1 cellular context compared by ENCODE assay signal in genomic region chr17:81909966-81910839, GRCh38.
A peak's percentile ranks its signal among the peaks of the same experiment; 100 is the strongest.
TF ChIP-seq lines count a peak whose summit lies in the region.

No MANE protein-coding gene starts in this region.

TF ChIP-seq in HepG2, 621 proteins besides CTCF, POLR2A, EP300 and RAD21 (continued from another document and continues in another):
- TF ChIP-seq ZNF230 (CRISPR knock-in tag; IDR thresholded peaks at IDR 0.05) (0 out of 2 replicates have a peak, but pooled peaks have one; percentile 57), MEIS1 (CRISPR knock-in tag; IDR thresholded peaks at IDR 0.05; ENCODE audit: borderline replicate concordance) (no peak; the same call in 1 of the 2 replicates), SNAPC2 (CRISPR knock-in tag; IDR thresholded peaks at IDR 0.05) (no peak), XRCC5 (optimal IDR thresholded peaks at IDR 0.05; ENCODE audit: low read length) (no peak), REXO4 (CRISPR knock-in tag; IDR thresholded peaks at IDR 0.05; ENCODE audit: borderline replicate concordance) (no peak), ZNF318 (CRISPR knock-in tag; IDR thresholded peaks at IDR 0.05) (peak; percentile 98), EED (CRISPR knock-in tag; IDR thresholded peaks at IDR 0.05) (0 out of 2 replicates have a peak, but pooled peaks have one; percentile 17), ZNF615 (CRISPR knock-in tag; IDR thresholded peaks at IDR 0.05; ENCODE audit: borderline replicate concordance) (no peak), SUZ12 (IDR thresholded peaks at IDR 0.05; ENCODE audit: low read depth, low read length) (no peak), CEBPG (CRISPR knock-in tag; IDR thresholded peaks at IDR 0.05) (no peak), FOXK2 (IDR thresholded peaks at IDR 0.05) (peak; percentile 81), ZNF501 (CRISPR knock-in tag; IDR thresholded peaks at IDR 0.05) (peak; percentile 88), ZNF558 (CRISPR knock-in tag; IDR thresholded peaks at IDR 0.05; ENCODE audit: borderline replicate concordance) (no peak), ZNF567 (CRISPR knock-in tag; IDR thresholded peaks at IDR 0.05; ENCODE audit: borderline replicate concordance) (no peak; the same call in 1 of the 2 replicates), U2AF2 (IDR thresholded peaks at IDR 0.05; ENCODE audit: low read depth, low read length) (0 out of 2 replicates have a peak, but pooled peaks have one; percentile 21), ZBTB2 (CRISPR knock-in tag; IDR thresholded peaks at IDR 0.05; ENCODE audit: low read depth) (peak; percentile 60; the same call in 1 of the 2 replicates), NAIF1 (CRISPR knock-in tag; IDR thresholded peaks at IDR 0.05; ENCODE audit: borderline replicate concordance) (no peak), GTF2F1 (IDR thresholded peaks at IDR 0.05; ENCODE audit: low read length) (no peak), FOXP4 (CRISPR knock-in tag; IDR thresholded peaks at IDR 0.05) (peak; percentile 85), GABPB1 (CRISPR knock-in tag; IDR thresholded peaks at IDR 0.05) (peak; percentile 66), ZNF383 (CRISPR knock-in tag; IDR thresholded peaks at IDR 0.05; ENCODE audit: borderline replicate concordance) (peak; percentile 40), NFYB (CRISPR knock-in tag; IDR thresholded peaks at IDR 0.05) (no peak; the same call in 1 of the 2 replicates), XBP1 (CRISPR knock-in tag; IDR thresholded peaks at IDR 0.05) (no peak), MBD4 (IDR thresholded peaks at IDR 0.05; ENCODE audit: borderline replicate concordance, low read length) (no peak), ZNF350 (CRISPR knock-in tag; IDR thresholded peaks at IDR 0.05; ENCODE audit: borderline replicate concordance, low read depth) (peak; percentile 95), BCL3 (CRISPR knock-in tag; IDR thresholded peaks at IDR 0.05) (peak; percentile 73; the same call in 1 of the 2 replicates), ZNF264 (CRISPR knock-in tag; IDR thresholded peaks at IDR 0.05) (peak; percentile 93), WIZ (CRISPR knock-in tag; IDR thresholded peaks at IDR 0.05) (peak; percentile 84; the same call in 1 of the 2 replicates), GATA4 (IDR thresholded peaks at IDR 0.05; ENCODE audit: borderline replicate concordance, low read depth) (peak; percentile 84; the same call in 1 of the 2 replicates), MXD3 (CRISPR knock-in tag; IDR thresholded peaks at IDR 0.05) (peak; percentile 83), MTF1 (CRISPR knock-in tag; IDR thresholded peaks at IDR 0.05) (no peak), ZNF30 (CRISPR knock-in tag; IDR thresholded peaks at IDR 0.05) (no peak), ZNF256 (CRISPR knock-in tag; conservative IDR thresholded peaks at IDR 0.05) (0 out of 2 replicates have a peak, but pooled peaks have one; percentile 67), DPF2 (CRISPR knock-in tag; IDR thresholded peaks at IDR 0.05; ENCODE audit: borderline replicate concordance, low read depth) (peak; percentile 78), FOXP1 (IDR thresholded peaks at IDR 0.05) (no peak), FOXP1 (CRISPR knock-in tag; IDR thresholded peaks at IDR 0.05) (peak; percentile 49), HHEX (CRISPR knock-in tag; IDR thresholded peaks at IDR 0.05) (no peak), ZSCAN30 (CRISPR knock-in tag; IDR thresholded peaks at IDR 0.05) (no peak), HNRNPH1 (optimal IDR thresholded peaks at IDR 0.05; ENCODE audit: low read depth, low read length) (no peak), MTA1 (CRISPR knock-in tag; IDR thresholded peaks at IDR 0.05; ENCODE audit: borderline replicate concordance) (peak; percentile 79; the same call in 1 of the 2 replicates), ZNF205 (CRISPR knock-in tag; IDR thresholded peaks at IDR 0.05) (peak; percentile 57; the same call in 1 of the 2 replicates), ZNF788 (CRISPR knock-in tag; IDR thresholded peaks at IDR 0.05; ENCODE audit: borderline replicate concordance) (peak; percentile 83; the same call in 1 of the 2 replicates), ZNF564 (CRISPR knock-in tag; IDR thresholded peaks at IDR 0.05) (no peak), ZNF224 (CRISPR knock-in tag; IDR thresholded peaks at IDR 0.05) (peak; percentile 79), HDAC2 (CRISPR knock-in tag; IDR thresholded peaks at IDR 0.05) (peak; percentile 88)
- TF ChIP-seq, protein P1, sequence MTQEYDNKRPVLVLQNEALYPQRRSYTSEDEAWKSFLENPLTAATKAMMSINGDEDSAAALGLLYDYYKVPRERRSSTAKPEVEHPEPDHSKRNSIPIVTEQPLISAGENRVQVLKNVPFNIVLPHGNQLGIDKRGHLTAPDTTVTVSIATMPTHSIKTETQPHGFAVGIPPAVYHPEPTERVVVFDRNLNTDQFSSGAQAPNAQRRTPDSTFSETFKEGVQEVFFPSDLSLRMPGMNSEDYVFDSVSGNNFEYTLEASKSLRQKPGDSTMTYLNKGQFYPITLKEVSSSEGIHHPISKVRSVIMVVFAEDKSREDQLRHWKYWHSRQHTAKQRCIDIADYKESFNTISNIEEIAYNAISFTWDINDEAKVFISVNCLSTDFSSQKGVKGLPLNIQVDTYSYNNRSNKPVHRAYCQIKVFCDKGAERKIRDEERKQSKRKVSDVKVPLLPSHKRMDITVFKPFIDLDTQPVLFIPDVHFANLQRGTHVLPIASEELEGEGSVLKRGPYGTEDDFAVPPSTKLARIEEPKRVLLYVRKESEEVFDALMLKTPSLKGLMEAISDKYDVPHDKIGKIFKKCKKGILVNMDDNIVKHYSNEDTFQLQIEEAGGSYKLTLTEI (CRISPR knock-in tag; conservative IDR thresholded peaks at IDR 0.05): no peak
- TF ChIP-seq, protein P2, sequence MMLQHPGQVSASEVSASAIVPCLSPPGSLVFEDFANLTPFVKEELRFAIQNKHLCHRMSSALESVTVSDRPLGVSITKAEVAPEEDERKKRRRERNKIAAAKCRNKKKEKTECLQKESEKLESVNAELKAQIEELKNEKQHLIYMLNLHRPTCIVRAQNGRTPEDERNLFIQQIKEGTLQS (CRISPR knock-in tag; IDR thresholded peaks at IDR 0.05): no peak
- TF ChIP-seq, protein P3, sequence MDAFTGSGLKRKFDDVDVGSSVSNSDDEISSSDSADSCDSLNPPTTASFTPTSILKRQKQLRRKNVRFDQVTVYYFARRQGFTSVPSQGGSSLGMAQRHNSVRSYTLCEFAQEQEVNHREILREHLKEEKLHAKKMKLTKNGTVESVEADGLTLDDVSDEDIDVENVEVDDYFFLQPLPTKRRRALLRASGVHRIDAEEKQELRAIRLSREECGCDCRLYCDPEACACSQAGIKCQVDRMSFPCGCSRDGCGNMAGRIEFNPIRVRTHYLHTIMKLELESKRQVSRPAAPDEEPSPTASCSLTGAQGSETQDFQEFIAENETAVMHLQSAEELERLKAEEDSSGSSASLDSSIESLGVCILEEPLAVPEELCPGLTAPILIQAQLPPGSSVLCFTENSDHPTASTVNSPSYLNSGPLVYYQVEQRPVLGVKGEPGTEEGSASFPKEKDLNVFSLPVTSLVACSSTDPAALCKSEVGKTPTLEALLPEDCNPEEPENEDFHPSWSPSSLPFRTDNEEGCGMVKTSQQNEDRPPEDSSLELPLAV (CRISPR knock-in tag; conservative IDR thresholded peaks at IDR 0.05; ENCODE audit: low read depth): no peak
- TF ChIP-seq, protein P4, sequence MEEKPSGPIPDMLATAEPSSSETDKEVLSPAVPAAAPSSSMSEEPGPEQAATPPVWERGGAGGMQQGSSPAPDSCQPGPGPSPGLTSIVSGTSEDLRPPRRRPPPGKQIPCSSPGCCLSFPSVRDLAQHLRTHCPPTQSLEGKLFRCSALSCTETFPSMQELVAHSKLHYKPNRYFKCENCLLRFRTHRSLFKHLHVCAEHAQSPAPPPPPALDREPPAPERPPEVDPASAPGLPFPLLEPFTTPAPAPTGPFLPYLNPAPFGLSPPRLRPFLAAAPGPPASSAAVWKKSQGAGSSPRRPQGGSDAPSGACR (CRISPR knock-in tag; IDR thresholded peaks at IDR 0.05): peak; percentile 47; the same call in 1 of the 2 replicates
